Comparison of ENCODE assay signal across 8 cellular contexts in genomic region chr12:40224439-40225291, GRCh38. TPM values are rescaled to one million over a fixed set of nuclear protein-coding genes. Genes with fewer than 3 reads are reported as not detected.
A peak's percentile ranks its signal among the peaks of the same experiment; 100 is the strongest.
DNase-seq lines count a peak whose midpoint lies in the region; ATAC-seq lines count a peak whose summit lies in the region.

Gene LRRK2 (plus strand): TSS chr12:40224997. CDS start chr12:40225132, 135 bp downstream.

- no peak within 1 kb of the TSS for H3K27ac ChIP-seq in SJCRH30

- no peaks in the 10 kb centered on the region for H3K4me1 ChIP-seq in SJCRH30
- peaks cover 47% of the 10 kb centered on the region for H3K4me1 ChIP-seq in adipocyte (ENCODE audit: control insufficient read depth, insufficient read depth, low read length)

- H3K9ac ChIP-seq in adipocyte (ENCODE audit: low read length), result peak within 1 kb of the TSS; percentile 94

- intact Hi-C loops in left cardiac atrium (cut with DNase I) (no loop called here), posterior vena cava (cut with DNase I) (no loop called here)

- H3K4me3 ChIP-seq in SJCRH30 (peak within 1 kb of the TSS; percentile 46), adipocyte (ENCODE audit: low read length) (peak within 1 kb of the TSS; percentile 89)

- peak; percentile 32 to 37 for DNase-seq in AML-193 (lab: John Stamatoyannopoulos, UW)
- peak; percentile 16 to 35 for DNase-seq in SJCRH30
- peak; percentile 91 for DNase-seq in adipocyte (ENCODE audit: low read depth)
- DNase-seq in left cardiac atrium, result peak; percentile 89
- peak; percentile 96 for DNase-seq in posterior vena cava (ENCODE audit: low spot score)
- no peak for DNase-seq in NK-92 (lab: John Stamatoyannopoulos, UW; ENCODE audit: unreplicated experiment)

- ATAC-seq in GM19025 (IDR thresholded peaks at IDR 0.05; ENCODE audit: low read depth, unreplicated experiment) (peak; percentile 59), HG03159 (IDR thresholded peaks at IDR 0.05; ENCODE audit: unreplicated experiment) (peak; percentile 62), left cardiac atrium (peak; percentile 95 to 96)

- H3K36me3 ChIP-seq in SJCRH30 (no peaks in the 10 kb centered on the region), adipocyte (ENCODE audit: control insufficient read depth, insufficient read depth, low read length, severe bottlenecking) (no peaks in the 10 kb centered on the region)

- H3K9me3 ChIP-seq in SJCRH30 (replicated peaks) (no peaks in the 10 kb centered on the region), adipocyte (ENCODE audit: control insufficient read depth, low read length) (no peaks in the 10 kb centered on the region)

- H3K27me3 ChIP-seq in SJCRH30, result no peaks in the 10 kb centered on the region
- H3K27me3 ChIP-seq in adipocyte (replicated peaks; ENCODE audit: control insufficient read depth, insufficient read depth, low read length), result no peaks in the 10 kb centered on the region

RNA-seq across cellular contexts. Expression of gene LRRK2, which starts in this region (rescaled TPM):
- 0.04 TPM in 1 of 2 replicates, not detected in the other for total RNA-seq in SJCRH30 (2014; rRNA removed; shearing (Covaris generic))
- total RNA-seq in left cardiac atrium (10 to 100 TPM in 1 of 2 donors, 1 to 10 TPM in 1; 7.7 to 11.0 TPM), posterior vena cava (10 to 100 TPM; 21.2 to 24.4 TPM)

Comparison
In these comparisons a context has a peak if more than half of its experiments do, and no peak if none do; other contexts are left out.
1. Peak in DNase-seq and H3K4me3 ChIP-seq in SJCRH30; RNA of the gene not detected or under 1 TPM.